9 cellular contexts compared by ENCODE assay signal in genomic region chr10:76086571-76087260, GRCh38.
DNase-seq lines count a peak whose midpoint lies in the region; ATAC-seq, FAIRE-seq and TF ChIP-seq lines count a peak whose summit lies in the region.
"Had no signal": no experiment of that assay in that cellular context is flagged by ENCODE, and none has a peak within 500 bp of the region (broad histone marks: within the 10 kb centered on the region; RNA-seq: fewer than 3 reads in every experiment).

No MANE protein-coding gene starts in this region.

- H3K27me3 ChIP-seq in H1 (replicated peaks in 1 of 4; ENCODE audit: control insufficient read depth in 3 of 4, extremely low read depth in 1 of 4, insufficient read depth in 3 of 4, low read length in 3 of 4): peaks cover 0 to 5% (median 3%) of the 10 kb centered on the region in 4 experiments; a peak in 2 of 7 replicates

- no peak overlapping the region for H2AK5ac ChIP-seq in H1 (ENCODE audit: low read depth, low read length)

- H4K5ac ChIP-seq in H1 (ENCODE audit: insufficient read length, low read depth, low read length): no peak overlapping the region

- peak; percentile 17 for DNase-seq in DMS53 treated with DMSO at 0.1 percent for 48 hours (lab: John Stamatoyannopoulos, UW; ENCODE audit: unreplicated experiment)
- DNase-seq in H54 (ENCODE audit: insufficient read length, low spot score): peak; percentile 48
- peak; percentile 59 for DNase-seq in NCI-H748 (lab: John Stamatoyannopoulos, UW; ENCODE audit: unreplicated experiment)
- DNase-seq in H1 (ENCODE audit: low read depth in 1 of 2, low spot score in 2 of 2): peak in 1 of 2 experiments; percentile 61
- peak; percentile 45 for DNase-seq in non-pigmented ciliary epithelial cell (ENCODE audit: low read depth)
- no peak for DNase-seq in T-helper 2 cell treated with Interferon-gamma antibody and Interleukin-4, amounts not matched to agents 5 μg/mL and 100 μg/mL, for 36 hours (ENCODE audit: low spot score)
- DNase-seq in activated effector memory CD4-positive, alpha-beta T cell treated with Interleukin-2 at 50 U/mL for 16 hours: no peak

- no peaks in the 10 kb centered on the region for H3K4me1 Mint-ChIP-seq in T-helper 2 cell treated with Interferon-gamma antibody and Interleukin-4, amounts not matched to agents 5 μg/mL and 100 μg/mL, for 36 hours (ENCODE audit: low read depth)
- H3K4me1 Mint-ChIP-seq: memory B cell had no signal

- H2AFZ ChIP-seq in H1 (ENCODE audit: low read length): no peak overlapping the region

- H3K27ac ChIP-seq in H1 (ENCODE audit: low read depth, low read length): no peak overlapping the region

- H4K20me1 ChIP-seq in H1 (replicated peaks in 1 of 2; ENCODE audit: control insufficient read depth in 1 of 2, insufficient read depth in 2 of 2, low read length in 2 of 2): no peaks in the 10 kb centered on the region

- peak overlapping the region; percentile 27; the same call in 1 of the 2 replicates for H3K18ac ChIP-seq in H1 (ENCODE audit: extremely low read depth, low read length)

- no peak overlapping the region for H4K91ac ChIP-seq in H1 (replicated peaks; ENCODE audit: insufficient read length, low read length)

- no peaks in the 10 kb centered on the region for H3K79me2 ChIP-seq in H1 (ENCODE audit: control insufficient read depth in 1 of 2, insufficient read depth in 2 of 2, low read length in 2 of 2)

- peak; percentile 79 to 89 (median 85) for TF ChIP-seq CTCF in H1 (IDR thresholded peaks at IDR 0.05; ENCODE audit: control extremely low read depth in 1 of 3, insufficient read depth in 1 of 3, low read depth in 1 of 3, low read length in 3 of 3)

- no peaks in the 10 kb centered on the region for H3K27me3 Mint-ChIP-seq in T-helper 2 cell treated with Interferon-gamma antibody and Interleukin-4, amounts not matched to agents 5 μg/mL and 100 μg/mL, for 36 hours (ENCODE audit: low read depth)

- CTCF ChIA-PET in H1 (lab: Charles Lee; ENCODE audit: partially characterized antibody): interaction anchor here (0.5 to 3.1 kb wide), 38 partner anchors 9 to 1028 kb away, joined by 3 to 20 read pairs (median 4); partner anchors contain the start of gene ZNF503

- no peaks in the 10 kb centered on the region for H3K79me1 ChIP-seq in H1 (ENCODE audit: low read depth, low read length)

- H2BK20ac ChIP-seq in H1 (ENCODE audit: low read length): peak overlapping the region; percentile 11; the same call in 1 of the 2 replicates

- H3K36me3 ChIP-seq in H1 (ENCODE audit: control insufficient read depth in 2 of 4, insufficient read depth in 4 of 4, low read length in 3 of 4): no peaks in the 10 kb centered on the region

- ATAC-seq in HG03097 (IDR thresholded peaks at IDR 0.05; ENCODE audit: low FRiP score, unreplicated experiment): no peak

- no peak overlapping the region for H3K4ac ChIP-seq in H1 (replicated peaks; ENCODE audit: insufficient read length, low read depth, low read length)

- H3K14ac ChIP-seq in H1 (ENCODE audit: insufficient read length): no peak overlapping the region

- TF ChIP-seq POLR2A in H54 (IDR thresholded peaks at IDR 0.05; ENCODE audit: low read depth, low read length): no peak
- TF ChIP-seq POLR2A in H1 (IDR thresholded peaks at IDR 0.05; ENCODE audit: control extremely low read depth in 1 of 2, low read depth in 2 of 2, low read length in 2 of 2): no peak

- H3K23ac ChIP-seq in H1 (ENCODE audit: insufficient read length): no peak overlapping the region

- no peaks in the 10 kb centered on the region for H3K23me2 ChIP-seq in H1 (ENCODE audit: low read depth, low read length)

- H2BK120ac ChIP-seq in H1 (replicated peaks; ENCODE audit: low read depth, low read length): no peak overlapping the region

- no peak overlapping the region for H4K8ac ChIP-seq in H1 (ENCODE audit: extremely low read depth, insufficient read depth, low read length)

- H3K4me1 ChIP-seq in H1 (replicated peaks in 1 of 4; ENCODE audit: control insufficient read depth in 3 of 4, insufficient read depth in 4 of 4, low read length in 3 of 4): peaks cover 4 to 19% (median 7%) of the 10 kb centered on the region in 4 experiments; a peak in 5 of 7 replicates

- 78% methylated on average over 11 of the region's 11 CpGs; no CpG with 5 or more reads in 1 of the 2 experiments for WGBS in H1 (ENCODE audit: extremely low coverage in 1 of 2, insufficient coverage in 1 of 2, insufficient read length in 1 of 2, insufficient replicate concordance in 2 of 2, low coverage in 1 of 2, low lambda C conversion rate in 2 of 2, missing lambda C conversion rate in 1 of 2), 2 experiments

- H3K4me3 ChIP-seq in H1 (ENCODE audit: extremely low read depth in 1 of 4, insufficient read depth in 2 of 4, low read depth in 3 of 4, low read length in 4 of 4): no peak overlapping the region

- H3K9me3 Mint-ChIP-seq in T-helper 2 cell treated with Interferon-gamma antibody and Interleukin-4, amounts not matched to agents 5 μg/mL and 100 μg/mL, for 36 hours: no peaks in the 10 kb centered on the region

- H3K9me3 ChIP-seq in H1 (ENCODE audit: insufficient read depth in 2 of 2, low read depth in 1 of 2, low read length in 1 of 2): no peaks in the 10 kb centered on the region

- no peak for TF ChIP-seq EP300 in H1 (IDR thresholded peaks at IDR 0.05; ENCODE audit: borderline replicate concordance in 1 of 2, low read depth in 2 of 2, low read length in 2 of 2)

- no peak overlapping the region for H3K4me2 ChIP-seq in H1 (ENCODE audit: insufficient read depth in 1 of 2, low read depth in 2 of 2, low read length in 2 of 2)

- H3K36me3 Mint-ChIP-seq in T-helper 2 cell treated with Interferon-gamma antibody and Interleukin-4, amounts not matched to agents 5 μg/mL and 100 μg/mL, for 36 hours (ENCODE audit: low read depth): no peaks in the 10 kb centered on the region
- H3K36me3 Mint-ChIP-seq: memory B cell had no signal

- POLR2A ChIA-PET in H1 (lab: Charles Lee; ENCODE audit: partially characterized antibody): no interaction called here

- H3K56ac ChIP-seq in H1 (replicated peaks; ENCODE audit: insufficient read length, low read depth, low read length): no peak overlapping the region

- H3K4me3 Mint-ChIP-seq in T-helper 2 cell treated with Interferon-gamma antibody and Interleukin-4, amounts not matched to agents 5 μg/mL and 100 μg/mL, for 36 hours: no peak overlapping the region
- H3K4me3 Mint-ChIP-seq: memory B cell had no signal

- no peak overlapping the region for H3K27ac Mint-ChIP-seq in T-helper 2 cell treated with Interferon-gamma antibody and Interleukin-4, amounts not matched to agents 5 μg/mL and 100 μg/mL, for 36 hours
- H3K27ac Mint-ChIP-seq: memory B cell had no signal

- peak; percentile 90 to 94 for TF ChIP-seq RAD21 in H1 (IDR thresholded peaks at IDR 0.05 in 1 of 2, conservative IDR thresholded peaks at IDR 0.05 in 1 of 2; ENCODE audit: low read depth in 2 of 2, low read length in 2 of 2)

- H2BK12ac ChIP-seq in H1 (ENCODE audit: low read depth, low read length): peak overlapping the region; percentile 85; the same call in 1 of the 2 replicates

- no peak for FAIRE-seq in H54 (lab: Jason Lieb, UNC)
- peak; percentile 89 for FAIRE-seq in H1 (lab: Jason Lieb, UNC)

- H2BK5ac ChIP-seq in H1 (ENCODE audit: low read depth, low read length): no peak overlapping the region; the same call in 1 of the 2 replicates

- H3K9ac ChIP-seq in H1 (replicated peaks in 1 of 4; ENCODE audit: extremely low read depth in 1 of 4, low read depth in 3 of 4, low read length in 3 of 4): no peak overlapping the region

- no peak overlapping the region for H2BK15ac ChIP-seq in H1 (ENCODE audit: low read length)

TF ChIP-seq in H1, 55 proteins besides CTCF, POLR2A, EP300 and RAD21:
- no peak for TF ChIP-seq CHD2 (IDR thresholded peaks at IDR 0.05; ENCODE audit: low read length)
- TF ChIP-seq TAF7 (optimal IDR thresholded peaks at IDR 0.05; ENCODE audit: borderline replicate concordance, low read depth, low read length): no peak
- no peak for TF ChIP-seq YY1 (IDR thresholded peaks at IDR 0.05; ENCODE audit: low read depth, low read length)
- TF ChIP-seq MAX (IDR thresholded peaks at IDR 0.05): no peak
- no peak for TF ChIP-seq SP1 (IDR thresholded peaks at IDR 0.05; ENCODE audit: low read depth, low read length)
- no peak for TF ChIP-seq CTBP2 (IDR thresholded peaks at IDR 0.05; ENCODE audit: borderline replicate concordance, insufficient read depth, insufficient read length, low read length)
- TF ChIP-seq RXRA (IDR thresholded peaks at IDR 0.05; ENCODE audit: insufficient read depth, low read depth, low read length): no peak
- no peak for TF ChIP-seq SAP30 (IDR thresholded peaks at IDR 0.05; ENCODE audit: insufficient read depth, insufficient replicate concordance, low read length)
- no peak for TF ChIP-seq USF2 (IDR thresholded peaks at IDR 0.05; ENCODE audit: low read length)
- no peak for TF ChIP-seq SUZ12 (IDR thresholded peaks at IDR 0.05; ENCODE audit: low read length)
- no peak for TF ChIP-seq EZH2 (IDR thresholded peaks at IDR 0.05; ENCODE audit: low read depth, low read length, severe bottlenecking)
- no peak for TF ChIP-seq RNF2 (IDR thresholded peaks at IDR 0.05; ENCODE audit: borderline replicate concordance, low read depth, low read length, missing control alignments, poor library complexity, severe bottlenecking)
- no peak for TF ChIP-seq SP4 (IDR thresholded peaks at IDR 0.05; ENCODE audit: low read length)
- TF ChIP-seq CEBPB (IDR thresholded peaks at IDR 0.05; ENCODE audit: low read depth, low read length): no peak

Comparison
In these comparisons a context has a peak if more than half of its experiments do, and no peak if none do; other contexts are left out.
1. DNase-seq: peak in DMS53 treated with DMSO at 0.1 percent for 48 hours (single experiment), H54 (single experiment), NCI-H748 (single experiment) and non-pigmented ciliary epithelial cell (single experiment); none in T-helper 2 cell treated with Interferon-gamma antibody and Interleukin-4, amounts not matched to agents 5 μg/mL and 100 μg/mL, for 36 hours (single experiment) and activated effector memory CD4-positive, alpha-beta T cell treated with Interleukin-2 at 50 U/mL for 16 hours (single experiment).